Comparison of ENCODE assay signal across 1 cellular context in genomic region chr6:12012566-12013367, GRCh38.
TF ChIP-seq lines count a peak whose summit lies in the region.

No MANE protein-coding gene starts in this region.

TF ChIP-seq in GM23338, 12 proteins besides CTCF, POLR2A, EP300 and RAD21 (continued from another document):
- TF ChIP-seq ZNF462 (CRISPR knock-in tag; IDR thresholded peaks at IDR 0.05) (no peak), ZNF331 (CRISPR knock-in tag; IDR thresholded peaks at IDR 0.05; ENCODE audit: low read depth) (no peak)
